In genomic region chr1:69157046-69157756, GRCh38 we compare ENCODE assay signal across 31 cellular contexts.
"Had no signal": no experiment of that assay in that cellular context is flagged by ENCODE, and none has a peak within 500 bp of the region (broad histone marks: within the 10 kb centered on the region; RNA-seq: fewer than 3 reads in every experiment).

No MANE protein-coding gene starts in this region.

- H3K4me3 Mint-ChIP-seq: activated CD4-positive, alpha-beta T cell treated with anti-CD3 and anti-CD28 coated beads for 36 hours; activated CD4-positive, alpha-beta T cell treated with anti-CD3 and anti-CD28 coated beads, Interleukin-2, amount 10 ng/mL, durations not matched to agents 7 days and 5 days; activated CD8-positive, alpha-beta T cell treated with anti-CD3 and anti-CD28 coated beads, Interleukin-2, amount 10 ng/mL, durations not matched to agents 7 days and 5 days; activated naive CD4-positive, alpha-beta T cell treated with anti-CD3 and anti-CD28 coated beads, Interleukin-2, amount 10 ng/mL, durations not matched to agents 7 days and 5 days; activated naive CD8-positive, alpha-beta T cell; activated naive CD8-positive, alpha-beta T cell treated with anti-CD3 and anti-CD28 coated beads, Interleukin-2, amount 50 U/mL, for 24 hours; activated T-cell treated with anti-CD3 and anti-CD28 coated beads, Interleukin-2, amount 50 U/mL, for 24 hours; central memory CD8-positive, alpha-beta T cell had no signal

- H3K27ac Mint-ChIP-seq: activated CD4-positive, alpha-beta T cell treated with anti-CD3 and anti-CD28 coated beads for 36 hours; activated CD4-positive, alpha-beta T cell treated with anti-CD3 and anti-CD28 coated beads, Interleukin-2, amount 10 ng/mL, durations not matched to agents 7 days and 5 days; activated CD8-positive, alpha-beta T cell treated with anti-CD3 and anti-CD28 coated beads, Interleukin-2, amount 10 ng/mL, durations not matched to agents 7 days and 5 days; activated naive CD4-positive, alpha-beta T cell treated with anti-CD3 and anti-CD28 coated beads, Interleukin-2, amount 10 ng/mL, durations not matched to agents 7 days and 5 days; activated naive CD8-positive, alpha-beta T cell; activated naive CD8-positive, alpha-beta T cell treated with anti-CD3 and anti-CD28 coated beads, Interleukin-2, amount 50 U/mL, for 24 hours; activated T-cell treated with anti-CD3 and anti-CD28 coated beads, Interleukin-2, amount 50 U/mL, for 24 hours; activated T-helper 2 cell treated with anti-CD3 and anti-CD28 coated beads, Interferon-gamma antibody, Interleukin-2, Interleukin-4, amounts not matched to agents 10 μg/mL and 5 μg/mL and 100 μg/mL, durations not matched to agents 14 hours and 24 hours and 36 hours had no signal

- H3K4me3 ChIP-seq: cardiac muscle cell, SJCRH30, SK-N-MC had no signal

- DNase-seq: activated CD4-positive, alpha-beta T cell treated with anti-CD3 and anti-CD28 coated beads for 36 hours; activated CD4-positive, alpha-beta T cell treated with anti-CD3 and anti-CD28 coated beads, Interleukin-2, amount 10 ng/mL, durations not matched to agents 7 days and 5 days; activated CD4-positive, alpha-beta T cell treated with anti-CD3 and anti-CD28 coated beads, Interleukin-2, amount 50 U/mL, for 48 hours; activated CD8-positive, alpha-beta T cell treated with anti-CD3 and anti-CD28 coated beads, Interleukin-2, amount 10 ng/mL, durations not matched to agents 7 days and 5 days; activated gamma-delta T cell treated with Interleukin-2 at 50 U/mL for 16 hours; activated naive CD4-positive, alpha-beta T cell treated with anti-CD3 and anti-CD28 coated beads, Interleukin-2, amount 10 ng/mL, durations not matched to agents 7 days and 5 days; activated naive CD8-positive, alpha-beta T cell treated with anti-CD3 and anti-CD28 coated beads, Interleukin-2, amount 50 U/mL, for 24 hours; activated T-cell treated with anti-CD3 and anti-CD28 coated beads, Interleukin-2, amount 50 U/mL, for 24 hours; aorta; brain microvascular endothelial cell; Karpas-422; NCI-H1105; NCI-H1417 treated with DMSO at 0.1 percent for 48 hours; NCI-H187 treated with DMSO at 0.1 percent for 48 hours; NCI-H2081; NCI-H2171 treated with DMSO at 0.1 percent for 48 hours; NCI-H2227 treated with DMSO at 0.1 percent for 48 hours; NCI-H446; NCI-H510A treated with DMSO at 0.1 percent for 48 hours; NCI-H69; NCI-H82; SHP77; SJCRH30; T1000; WERI-Rb-1 had no signal

- H3K36me3 Mint-ChIP-seq: activated naive CD4-positive, alpha-beta T cell treated with anti-CD3 and anti-CD28 coated beads, Interleukin-2, amount 10 ng/mL, durations not matched to agents 7 days and 5 days; activated naive CD8-positive, alpha-beta T cell had no signal

- H3K4me1 Mint-ChIP-seq: activated CD4-positive, alpha-beta T cell treated with anti-CD3 and anti-CD28 coated beads for 36 hours; activated CD4-positive, alpha-beta T cell treated with anti-CD3 and anti-CD28 coated beads, Interleukin-2, amount 10 ng/mL, durations not matched to agents 7 days and 5 days; activated naive CD4-positive, alpha-beta T cell treated with anti-CD3 and anti-CD28 coated beads, Interleukin-2, amount 10 ng/mL, durations not matched to agents 7 days and 5 days; activated naive CD8-positive, alpha-beta T cell treated with anti-CD3 and anti-CD28 coated beads, Interleukin-2, amount 50 U/mL, for 24 hours; central memory CD8-positive, alpha-beta T cell had no signal

- ATAC-seq: activated CD4-positive, alpha-beta T cell treated with anti-CD3 and anti-CD28 coated beads for 36 hours; activated CD8-positive, alpha-beta T cell treated with anti-CD3 and anti-CD28 coated beads, Interleukin-2, amount 10 ng/mL, durations not matched to agents 7 days and 5 days; activated naive CD8-positive, alpha-beta T cell treated with anti-CD3 and anti-CD28 coated beads, Interleukin-2, amount 50 U/mL, for 24 hours; Panc1 had no signal

- H3K27me3 Mint-ChIP-seq: activated CD4-positive, alpha-beta T cell treated with anti-CD3 and anti-CD28 coated beads for 36 hours; activated CD4-positive, alpha-beta T cell treated with anti-CD3 and anti-CD28 coated beads, Interleukin-2, amount 10 ng/mL, durations not matched to agents 7 days and 5 days; activated naive CD4-positive, alpha-beta T cell treated with anti-CD3 and anti-CD28 coated beads, Interleukin-2, amount 10 ng/mL, durations not matched to agents 7 days and 5 days; activated naive CD8-positive, alpha-beta T cell; activated naive CD8-positive, alpha-beta T cell treated with anti-CD3 and anti-CD28 coated beads, Interleukin-2, amount 50 U/mL, for 24 hours; activated T-cell treated with anti-CD3 and anti-CD28 coated beads, Interleukin-2, amount 50 U/mL, for 24 hours; central memory CD8-positive, alpha-beta T cell had no signal
